Comparison of ENCODE assay signal across 8 cellular contexts in genomic region chr10:89206402-89207180, GRCh38. TPM values are rescaled to one million over a fixed set of nuclear protein-coding genes. Genes with fewer than 3 reads are reported as not detected.
A peak's percentile ranks its signal among the peaks of the same experiment; 100 is the strongest.
DNase-seq lines count a peak whose midpoint lies in the region; ATAC-seq, FAIRE-seq and TF ChIP-seq lines count a peak whose summit lies in the region.

No MANE protein-coding gene starts in this region.

- no peaks in the 10 kb centered on the region for H3K36me3 ChIP-seq in CD4-positive, alpha-beta memory T cell (ENCODE audit: insufficient read depth, low read length)
- H3K36me3 ChIP-seq in heart left ventricle (no peaks in the 10 kb centered on the region), prostate gland (no peaks in the 10 kb centered on the region)

- POLR2A ChIA-PET in CD4-positive, alpha-beta memory T cell (lab: Charles Lee; ENCODE audit: partially characterized antibody) = interaction anchor here (1.4 to 2.5 kb wide), 3 partner anchors 9 to 216 kb away, joined by 4 to 14 read pairs (median 5); partner anchors contain the start of gene FAS

- peak; percentile 43 to 67 (median 54) for ATAC-seq in heart left ventricle
- ATAC-seq in GM18873 (IDR thresholded peaks at IDR 0.05; ENCODE audit: low FRiP score, unreplicated experiment) = no peak

- H3K27ac ChIP-seq in CD4-positive, alpha-beta memory T cell (ENCODE audit: low read depth, low read length) = no peak overlapping the region
- H3K27ac ChIP-seq in heart left ventricle (peak overlapping the region; percentile 75 to 92 (median 84)), prostate gland (peak overlapping the region; percentile 41 to 56)

- TF ChIP-seq CTCF in heart left ventricle (IDR thresholded peaks at IDR 0.05) = no peak
- TF ChIP-seq CTCF in prostate gland (IDR thresholded peaks at IDR 0.05) = no peak
- TF ChIP-seq CTCF in D721Med (IDR thresholded peaks at IDR 0.05; ENCODE audit: insufficient read depth, missing control alignments) = no peak

- no peak for FAIRE-seq in D721Med (lab: Jason Lieb, UNC)

- H3K27me3 Mint-ChIP-seq in CD4-positive, alpha-beta memory T cell = peaks cover 18 to 23% of the 10 kb centered on the region in 2 donors
- peaks cover 48% of the 10 kb centered on the region for H3K27me3 Mint-ChIP-seq in activated T-helper 2 cell treated with anti-CD3 and anti-CD28 coated beads, Interferon-gamma antibody, Interleukin-2, Interleukin-4, amounts not matched to agents 10 μg/mL and 5 μg/mL and 100 μg/mL, durations not matched to agents 14 hours and 24 hours and 36 hours (ENCODE audit: low read depth)

- TF ChIP-seq POLR2A in heart left ventricle (IDR thresholded peaks at IDR 0.05) = no peak
- no peak for TF ChIP-seq POLR2A in prostate gland (IDR thresholded peaks at IDR 0.05)

- H3K9me3 Mint-ChIP-seq in CD4-positive, alpha-beta memory T cell = no peaks in the 10 kb centered on the region
- no peaks in the 10 kb centered on the region for H3K9me3 Mint-ChIP-seq in activated T-helper 2 cell treated with anti-CD3 and anti-CD28 coated beads, Interferon-gamma antibody, Interleukin-2, Interleukin-4, amounts not matched to agents 10 μg/mL and 5 μg/mL and 100 μg/mL, durations not matched to agents 14 hours and 24 hours and 36 hours

- peaks cover 6% of the 10 kb centered on the region for H3K27me3 ChIP-seq in CD4-positive, alpha-beta memory T cell (ENCODE audit: insufficient read depth, low read length)
- H3K27me3 ChIP-seq in heart left ventricle (peaks cover 0 to 36% (median 0%) of the 10 kb centered on the region in 9 donors), prostate gland (replicated peaks; ENCODE audit: insufficient read depth) (no peaks in the 10 kb centered on the region)

- H3K4me1 Mint-ChIP-seq in CD4-positive, alpha-beta memory T cell = peaks cover 9 to 15% (median 12%) of the 10 kb centered on the region in 4 donors
- H3K4me1 Mint-ChIP-seq in activated T-helper 2 cell treated with anti-CD3 and anti-CD28 coated beads, Interferon-gamma antibody, Interleukin-2, Interleukin-4, amounts not matched to agents 10 μg/mL and 5 μg/mL and 100 μg/mL, durations not matched to agents 14 hours and 24 hours and 36 hours (ENCODE audit: low read depth) = peaks cover 14% of the 10 kb centered on the region

- CTCF ChIA-PET in CD4-positive, alpha-beta memory T cell (lab: Charles Lee; ENCODE audit: partially characterized antibody) = interaction anchor here (1.0 to 3.5 kb wide), 13 partner anchors 7 to 377 kb away, joined by 3 to 47 read pairs (median 4); partner anchors contain the start of gene STAMBPL1

- no peaks in the 10 kb centered on the region for H3K9me3 ChIP-seq in CD4-positive, alpha-beta memory T cell (ENCODE audit: control insufficient read depth in 1 of 2, low read length in 2 of 2)
- H3K9me3 ChIP-seq in heart left ventricle = no peaks in the 10 kb centered on the region
- no peaks in the 10 kb centered on the region for H3K9me3 ChIP-seq in prostate gland

- peaks cover 17% of the 10 kb centered on the region for H3K4me1 ChIP-seq in CD4-positive, alpha-beta memory T cell (ENCODE audit: insufficient read depth, low read length)
- H3K4me1 ChIP-seq in heart left ventricle = peaks cover 0 to 25% (median 11%) of the 10 kb centered on the region in 12 donors
- no peaks in the 10 kb centered on the region for H3K4me1 ChIP-seq in prostate gland (replicated peaks)

- H3K4me3 Mint-ChIP-seq in CD4-positive, alpha-beta memory T cell = peak overlapping the region; percentile 84 to 95 (median 87)
- H3K4me3 Mint-ChIP-seq in activated T-helper 2 cell treated with anti-CD3 and anti-CD28 coated beads, Interferon-gamma antibody, Interleukin-2, Interleukin-4, amounts not matched to agents 10 μg/mL and 5 μg/mL and 100 μg/mL, durations not matched to agents 14 hours and 24 hours and 36 hours (ENCODE audit: low read depth) = peak overlapping the region; percentile 75

- H3K27ac Mint-ChIP-seq in CD4-positive, alpha-beta memory T cell = peak overlapping the region; percentile 6 to 83 (median 70)
- no peak overlapping the region for H3K27ac Mint-ChIP-seq in activated T-helper 2 cell treated with anti-CD3 and anti-CD28 coated beads, Interferon-gamma antibody, Interleukin-2, Interleukin-4, amounts not matched to agents 10 μg/mL and 5 μg/mL and 100 μg/mL, durations not matched to agents 14 hours and 24 hours and 36 hours

- peak; percentile 52 to 74 (median 68) for DNase-seq in CD4-positive, alpha-beta memory T cell
- DNase-seq in Jurkat, Clone E6-1 (ENCODE audit: low read depth, low spot score) = peak; percentile 76
- peak; percentile 14 for DNase-seq in activated T-helper 2 cell treated with anti-CD3 and anti-CD28 coated beads, Interferon-gamma antibody, Interleukin-2, Interleukin-4, amounts not matched to agents 10 μg/mL and 5 μg/mL and 100 μg/mL, durations not matched to agents 14 hours and 24 hours and 36 hours (ENCODE audit: low spot score)
- DNase-seq in heart left ventricle = peak in 4 of 5 donors; percentile 31 to 60 (median 40)
- DNase-seq in prostate gland (ENCODE audit: low spot score) = peak; percentile 13
- DNase-seq in D721Med (ENCODE audit: insufficient read length, low spot score) = no peak
- DNase-seq in NCI-H2081 treated with DMSO at 0.1 percent for 48 hours (lab: John Stamatoyannopoulos, UW) = no peak

- no peaks in the 10 kb centered on the region for H3K36me3 Mint-ChIP-seq in CD4-positive, alpha-beta memory T cell
- H3K36me3 Mint-ChIP-seq in activated T-helper 2 cell treated with anti-CD3 and anti-CD28 coated beads, Interferon-gamma antibody, Interleukin-2, Interleukin-4, amounts not matched to agents 10 μg/mL and 5 μg/mL and 100 μg/mL, durations not matched to agents 14 hours and 24 hours and 36 hours (ENCODE audit: low read depth) = no peaks in the 10 kb centered on the region

- 10 to 19% (median 12%) methylated on average over 40 to 42 of the region's 42 CpGs for WGBS in heart left ventricle, 4 donors
- WGBS in prostate gland = 14% methylated on average over 41 of the region's 42 CpGs

- H3K4me3 ChIP-seq in CD4-positive, alpha-beta memory T cell (ENCODE audit: low read length in 2 of 2) = peak overlapping the region; percentile 43 to 55
- H3K4me3 ChIP-seq in Jurkat, Clone E6-1 (ENCODE audit: low read length) = peak overlapping the region; percentile 44
- H3K4me3 ChIP-seq in heart left ventricle (peak overlapping the region; percentile 25 to 68 (median 57)), prostate gland (peak overlapping the region; percentile 32 to 40)

- intact Hi-C loops in CD4-positive, alpha-beta memory T cell (cut with micrococcal nuclease) = no loop called here
- intact Hi-C loops in activated T-helper 2 cell treated with anti-CD3 and anti-CD28 coated beads, Interferon-gamma antibody, Interleukin-2, Interleukin-4, amounts not matched to agents 10 μg/mL and 5 μg/mL and 100 μg/mL, durations not matched to agents 14 hours and 24 hours and 36 hours (cut with micrococcal nuclease) = loop anchor here (5.0 kb wide), 2 partner anchors 44 to 124 kb away; no protein-coding TSS in a partner anchor
- intact Hi-C loops in heart left ventricle (cut with DNase I) (loop anchor here in 4 of 10 donors (5.0 to 10.0 kb wide), 4 partner anchors 92 to 124 kb away; no protein-coding TSS in a partner anchor), prostate gland (cut with DNase I) (loop anchor here (5.0 kb wide), 1 partner anchor 269 kb away; no protein-coding TSS in a partner anchor)

RNA-seq across cellular contexts. Expression of gene CH25H, which starts 0.5 kb away (rescaled TPM):
- not detected for total RNA-seq in CD4-positive, alpha-beta memory T cell
- polyA plus RNA-seq in CD4-positive, alpha-beta memory T cell = under 1 TPM; 0.10 to 0.46 TPM
- not detected for polyA plus RNA-seq in Jurkat, Clone E6-1 (2012; ENCODE audit: insufficient read depth, insufficient read length)
- not detected in 2 replicates for total RNA-seq in activated T-helper 2 cell treated with anti-CD3 and anti-CD28 coated beads, Interferon-gamma antibody, Interleukin-2, Interleukin-4, amounts not matched to agents 10 μg/mL and 5 μg/mL and 100 μg/mL, durations not matched to agents 14 hours and 24 hours and 36 hours
- total RNA-seq in heart left ventricle (1 to 10 TPM in 3 of 9 donors, under 1 TPM in 6; 0.28 to 3.5 (median 0.42) TPM), prostate gland (1 to 10 TPM; 1.1 to 1.6 TPM)
- under 1 TPM; 0.24 to 0.27 TPM for polyA plus RNA-seq in heart left ventricle

RNA-seq across cellular contexts. Expression of gene LIPA, which starts 45.0 kb away (rescaled TPM):
- 10 to 100 TPM; 55.5 to 60.2 TPM for total RNA-seq in CD4-positive, alpha-beta memory T cell
- polyA plus RNA-seq in CD4-positive, alpha-beta memory T cell = 100 to 1,000 TPM in 1 of 2 donors, 10 to 100 TPM in 1; 91.3 to 147 TPM
- 36.4 TPM for polyA plus RNA-seq in Jurkat, Clone E6-1 (2012; ENCODE audit: insufficient read depth, insufficient read length)
- total RNA-seq in activated T-helper 2 cell treated with anti-CD3 and anti-CD28 coated beads, Interferon-gamma antibody, Interleukin-2, Interleukin-4, amounts not matched to agents 10 μg/mL and 5 μg/mL and 100 μg/mL, durations not matched to agents 14 hours and 24 hours and 36 hours = 12.9 and 13.6 TPM in 2 replicates
- total RNA-seq in heart left ventricle = 100 to 1,000 TPM in 1 of 9 donors, 10 to 100 TPM in 8; 13.6 to 127 (median 18.8) TPM
- polyA plus RNA-seq in heart left ventricle = 10 to 100 TPM in 1 of 2 donors, 1 to 10 TPM in 1; 4.8 to 22.1 TPM
- 10 to 100 TPM; 25.6 to 37.2 TPM for total RNA-seq in prostate gland

Comparison
In these comparisons a context has a peak if more than half of its experiments do, and no peak if none do; other contexts are left out.
1. DNase-seq: peak in CD4-positive, alpha-beta memory T cell (5 of 5), Jurkat, Clone E6-1 (single experiment), activated T-helper 2 cell treated with anti-CD3 and anti-CD28 coated beads, Interferon-gamma antibody, Interleukin-2, Interleukin-4, amounts not matched to agents 10 μg/mL and 5 μg/mL and 100 μg/mL, durations not matched to agents 14 hours and 24 hours and 36 hours (single experiment), heart left ventricle (4 of 5) and prostate gland (single experiment); none in D721Med (single experiment) and NCI-H2081 treated with DMSO at 0.1 percent for 48 hours (single experiment).
2. Peak in every context shown above with its lines, with median percentiles within 50 percentile points of each other: H3K4me3 ChIP-seq.